11 cellular contexts compared by ENCODE assay signal in genomic region chr5:151095341-151096000, GRCh38. TPM values are rescaled to one million over a fixed set of nuclear protein-coding genes. Genes with fewer than 3 reads are reported as not detected.
A peak's percentile ranks its signal among the peaks of the same experiment; 100 is the strongest.
DNase-seq lines count a peak whose midpoint lies in the region; ATAC-seq, FAIRE-seq and TF ChIP-seq lines count a peak whose summit lies in the region.
"Had no signal": no experiment of that assay in that cellular context is flagged by ENCODE, and none has a peak within 500 bp of the region (broad histone marks: within the 10 kb centered on the region; RNA-seq: fewer than 3 reads in every experiment).

No MANE protein-coding gene starts in this region.

- DNase-seq in A172 (ENCODE audit: low spot score) (peak; percentile 42), K562 (ENCODE audit: extremely low read depth in 1 of 4, low spot score in 3 of 4) (peak in 3 of 4 experiments; percentile 19 to 30 (median 30)), NCI-H128 (lab: John Stamatoyannopoulos, UW; ENCODE audit: unreplicated experiment) (no peak), globus pallidus (ENCODE audit: low spot score) (no peak), OCI-LY7 (ENCODE audit: low spot score) (no peak)
- DNase-seq: foreskin keratinocyte; NCI-H69; stimulated activated naive CD4-positive, alpha-beta T cell treated with Interleukin-2 at 50 U/mL for 16 hours had no signal

- H3K9me2 ChIP-seq in OCI-LY7 (ENCODE audit: insufficient read depth, low read length) = no peaks in the 10 kb centered on the region

- ATAC-seq in K562 (no peak), HG03460 (IDR thresholded peaks at IDR 0.05; ENCODE audit: unreplicated experiment) (no peak)
- ATAC-seq: foreskin keratinocyte had no signal

- peak overlapping the region in 1 of 2 experiments; percentile 5; a peak in 1 of 4 replicates for H3K9ac ChIP-seq in K562 (ENCODE audit: insufficient read depth in 1 of 2, low read depth in 2 of 2, low read length in 2 of 2)

- BruUV-seq in K562 (replicated peaks; lab: Mats Ljungman, UMichigan) = no TSS peak
- no TSS peak for BruUV-seq in OCI-LY7 (replicated peaks; lab: Mats Ljungman, UMichigan)

- no peak for FAIRE-seq in K562 (lab: Jason Lieb, UNC)

- intact Hi-C loops in K562 (cut with micrococcal nuclease) = no loop called here
- intact Hi-C loops in OCI-LY7 (cut with micrococcal nuclease; ENCODE audit: unreplicated experiment) = no loop called here

- TF ChIP-seq EP300 in K562 (IDR thresholded peaks at IDR 0.05; ENCODE audit: low read length) = no peak

- H3K27me3 ChIP-seq in K562 (ENCODE audit: control insufficient read depth in 2 of 2, insufficient read depth in 2 of 2, low read length in 2 of 2) = no peaks in the 10 kb centered on the region; a peak in 1 of 5 replicates
- H3K27me3 ChIP-seq: foreskin keratinocyte had no signal

- H3K9me3 ChIP-seq in HEK293 (ENCODE audit: control insufficient read depth, insufficient read depth, low read depth, low read length) (no peaks in the 10 kb centered on the region), K562 (replicated peaks; ENCODE audit: control insufficient read depth, insufficient read depth, low read depth, low read length) (no peaks in the 10 kb centered on the region), mesodermal cell (ENCODE audit: control insufficient read depth, low read length) (no peaks in the 10 kb centered on the region), OCI-LY7 (ENCODE audit: low read length) (no peaks in the 10 kb centered on the region)

- H3K4me3 ChIP-seq in HEK293 (ENCODE audit: low read depth, low read length) = no peak overlapping the region
- H3K4me3 ChIP-seq in K562 = no peak overlapping the region
- no peak overlapping the region for H3K4me3 ChIP-seq in mesodermal cell (ENCODE audit: extremely low read depth, insufficient read depth, low read length, poor library complexity, severe bottlenecking)
- H3K4me3 ChIP-seq in OCI-LY7 (ENCODE audit: low read depth, low read length, poor library complexity, severe bottlenecking) = no peak overlapping the region

- H3K9me1 ChIP-seq in K562 (ENCODE audit: control insufficient read depth, insufficient read depth, low read length) = no peaks in the 10 kb centered on the region

- peaks cover 0 to 4% of the 10 kb centered on the region in 2 experiments; a peak in 1 of 3 replicates for H3K36me3 ChIP-seq in HEK293 (ENCODE audit: control insufficient read depth in 2 of 2, insufficient read depth in 1 of 2, low read length in 2 of 2)
- H3K36me3 ChIP-seq in K562 (ENCODE audit: control insufficient read depth, insufficient read depth, low read length) = no peaks in the 10 kb centered on the region
- H3K36me3 ChIP-seq in mesodermal cell (ENCODE audit: control insufficient read depth, insufficient read depth, low read length) = peaks cover 14% of the 10 kb centered on the region
- no peaks in the 10 kb centered on the region for H3K36me3 ChIP-seq in OCI-LY7 (ENCODE audit: insufficient read depth, low read length)

- POLR2A ChIA-PET in HEK293 (lab: Yijun Ruan, JAX) (no interaction called here), K562 (lab: Yijun Ruan, JAX) (interaction anchor here (0.9 to 1.5 kb wide), 2 partner anchors 8 to 14 kb away, joined by 4 to 6 read pairs; partner anchors contain the start of gene TNIP1), OCI-LY7 (lab: Charles Lee) (interaction anchor here (0.9 kb wide), 1 partner anchor 14 kb away, joined by 3 read pairs; no protein-coding TSS in a partner anchor)

- CTCF ChIA-PET in HEK293 (lab: Yijun Ruan, JAX) = interaction anchor here (0.9 kb wide), 1 partner anchor 19 kb away, joined by 3 read pairs; no protein-coding TSS in a partner anchor
- CTCF ChIA-PET in K562 (lab: Yijun Ruan, JAX; ENCODE audit: low intra/inter-chr PET ratio) = interaction anchor here (1.5 kb wide), 1 partner anchor 20 kb away, joined by 3 read pairs; no protein-coding TSS in a partner anchor
- CTCF ChIA-PET in OCI-LY7 (lab: Charles Lee; ENCODE audit: unreplicated experiment) = interaction anchor here (0.6 kb wide), 1 partner anchor 47 kb away, joined by 3 read pairs; no protein-coding TSS in a partner anchor

- no peak for TF ChIP-seq POLR2A in K562 (conservative IDR thresholded peaks at IDR 0.05)

- in situ Hi-C loops in K562 (cut with MboI) = no loop called here

- H3K4me2 ChIP-seq in K562 (ENCODE audit: insufficient read depth, low read length) = no peak overlapping the region
- no peak overlapping the region for H3K4me2 ChIP-seq in OCI-LY7 (ENCODE audit: low read length)

- H4K20me1 ChIP-seq in K562 (replicated peaks; ENCODE audit: control insufficient read depth, insufficient read depth, low read length) = no peaks in the 10 kb centered on the region
- H4K20me1 ChIP-seq in OCI-LY7 (ENCODE audit: insufficient read depth, low read length) = no peaks in the 10 kb centered on the region

- 50% methylated on average over 4 of the region's 5 CpGs for WGBS in K562 (ENCODE audit: insufficient coverage, low coverage, missing lambda C conversion rate)
- WGBS in mesodermal cell (ENCODE audit: insufficient coverage in 2 of 2), 2 experiments = 77 to 84% methylated on average over 3 to 4 of the region's 5 CpGs

- H3K79me2 ChIP-seq in K562 (ENCODE audit: control insufficient read depth, insufficient read depth, low read length) (no peaks in the 10 kb centered on the region), OCI-LY7 (ENCODE audit: insufficient read depth, low read depth, low read length) (no peaks in the 10 kb centered on the region)

- TF ChIP-seq CTCF in HEK293 (tag by site-specific recombination; IDR thresholded peaks at IDR 0.05) (no peak), K562 (IDR thresholded peaks at IDR 0.05 in 2 of 3, conservative IDR thresholded peaks at IDR 0.05 in 1 of 3; ENCODE audit: insufficient read depth in 2 of 3, low read depth in 1 of 3, low read length in 3 of 3) (no peak), OCI-LY7 (conservative IDR thresholded peaks at IDR 0.05; ENCODE audit: low read length) (no peak)

- TF ChIP-seq RAD21 in K562 (CRISPR knock-in tag; conservative IDR thresholded peaks at IDR 0.05 in 1 of 2, IDR thresholded peaks at IDR 0.05 in 1 of 2) = no peak

- no peak overlapping the region for H3K27ac ChIP-seq in HEK293 (ENCODE audit: extremely low read depth, low read depth, low read length)
- H3K27ac ChIP-seq in K562 (ENCODE audit: extremely low read depth, low read depth, low read length) = no peak overlapping the region; the same call in 2 of the 3 replicates
- peak overlapping the region; percentile 53 for H3K27ac ChIP-seq in mesodermal cell (ENCODE audit: low read depth, low read length, severe bottlenecking)
- H3K27ac ChIP-seq in OCI-LY7 (ENCODE audit: low read depth, low read length, poor library complexity, severe bottlenecking) = no peak overlapping the region

- H3K4me1 ChIP-seq in HEK293 (ENCODE audit: control insufficient read depth, insufficient read depth, low read length) (no peaks in the 10 kb centered on the region), K562 (replicated peaks in 1 of 2; ENCODE audit: control insufficient read depth in 2 of 2, insufficient read depth in 2 of 2, low read length in 2 of 2) (peaks cover 30 to 59% of the 10 kb centered on the region in 2 experiments), mesodermal cell (ENCODE audit: control insufficient read depth, insufficient read depth, low read length, poor library complexity, severe bottlenecking) (peaks cover 31% of the 10 kb centered on the region), OCI-LY7 (ENCODE audit: insufficient read depth, low read length, poor library complexity, severe bottlenecking) (peaks cover 30% of the 10 kb centered on the region)

- H2AFZ ChIP-seq in K562 (ENCODE audit: low read depth, low read length) (peak overlapping the region; percentile 84), OCI-LY7 (ENCODE audit: low read length) (no peak overlapping the region)

TF ChIP-seq in K562, 482 proteins besides CTCF, POLR2A, EP300 and RAD21 (continues in another document):
- no peak for TF ChIP-seq CCAR2 (IDR thresholded peaks at IDR 0.05; ENCODE audit: low read depth, low read length)
- TF ChIP-seq, protein P1, sequence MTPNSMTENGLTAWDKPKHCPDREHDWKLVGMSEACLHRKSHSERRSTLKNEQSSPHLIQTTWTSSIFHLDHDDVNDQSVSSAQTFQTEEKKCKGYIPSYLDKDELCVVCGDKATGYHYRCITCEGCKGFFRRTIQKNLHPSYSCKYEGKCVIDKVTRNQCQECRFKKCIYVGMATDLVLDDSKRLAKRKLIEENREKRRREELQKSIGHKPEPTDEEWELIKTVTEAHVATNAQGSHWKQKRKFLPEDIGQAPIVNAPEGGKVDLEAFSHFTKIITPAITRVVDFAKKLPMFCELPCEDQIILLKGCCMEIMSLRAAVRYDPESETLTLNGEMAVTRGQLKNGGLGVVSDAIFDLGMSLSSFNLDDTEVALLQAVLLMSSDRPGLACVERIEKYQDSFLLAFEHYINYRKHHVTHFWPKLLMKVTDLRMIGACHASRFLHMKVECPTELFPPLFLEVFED (CRISPR knock-in tag; conservative IDR thresholded peaks at IDR 0.05) = no peak

RNA-seq across cellular contexts. Expression of gene TNIP1, which starts 14.6 kb away (rescaled TPM):
- total RNA-seq in A172 (2014; rRNA removed; shearing (Covaris generic)) = 125 and 132 TPM in 2 replicates
- total RNA-seq in K562 (2011; cell fraction: chromatin; rRNA removed; ENCODE audit: low replicate concordance) = 107 and 139 TPM in 2 replicates
- 57.9 and 62.4 TPM in 2 replicates for total RNA-seq in K562 (2011; cell fraction: nucleolus; rRNA removed)
- 79.0 and 111 TPM in 2 replicates for total RNA-seq in K562 (2011; cell fraction: nucleoplasm; rRNA removed)
- total RNA-seq in K562 (2014; rRNA removed) = 40.5 and 41.2 TPM in 2 replicates
- total RNA-seq in K562 (2014; rRNA removed; fragmentation: Illumina TruSeq; extraction: Trizol) = 13.9 and 18.4 TPM in 2 replicates
- total RNA-seq in K562 (2015; rRNA removed; fragmentation: Illumina TruSeq; extraction: Trizol) = 24.1 and 24.5 TPM in 2 replicates
- total RNA-seq in K562 (2021) = 41.0 and 42.6 TPM in 2 replicates
- 26.9 and 35.4 TPM in 2 replicates for polyA plus RNA-seq in K562 (2011; rRNA removed)
- 23.2 and 26.3 TPM in 2 replicates for polyA plus RNA-seq in K562 (2011; cell fraction: cytosol; rRNA removed)
- 43.5 and 44.0 TPM in 2 replicates for polyA plus RNA-seq in K562 (2011; cell fraction: nucleus; rRNA removed)
- 37.0 and 57.9 TPM in 2 replicates for polyA plus RNA-seq in K562 (2012)
- 25.3 and 26.4 TPM in 2 replicates for polyA plus RNA-seq in K562 (2014; fragmentation: Illumina TruSeq; extraction: Trizol)
- polyA plus RNA-seq in K562 (2014; fragmentation: Nextera tagmentation; extraction: Ambion mirVana) = under 1 TPM; 0.46 to 0.99 TPM
- polyA plus RNA-seq in K562 (2014; rRNA removed) = 24.6 and 33.5 TPM in 2 replicates
- polyA minus RNA-seq in K562 (2011; rRNA and poly(A)+ RNA removed) = 50.2 and 55.3 TPM in 2 replicates
- polyA minus RNA-seq in K562 (2011; cell fraction: cytosol; rRNA and poly(A)+ RNA removed) = 31.5 and 54.0 TPM in 2 replicates
- polyA minus RNA-seq in K562 (2011; cell fraction: nucleus; rRNA and poly(A)+ RNA removed) = 33.0 and 56.4 TPM in 2 replicates
- polyA plus RNA-seq in mesodermal cell (2013, experiment 1 of 2) = 49.5 TPM
- polyA plus RNA-seq in mesodermal cell (2013, experiment 2 of 2) = 43.9 TPM
- 51.4 and 55.9 TPM in 2 replicates for total RNA-seq in OCI-LY7 (2014; rRNA removed; shearing (Covaris generic))
- 76.3 and 77.5 TPM in 2 replicates for total RNA-seq in OCI-LY7 (2022)

Comparison
In these comparisons a context has a peak if more than half of its experiments do, and no peak if none do; other contexts are left out.
1. DNase-seq: peak in A172 (single experiment) and K562 (3 of 4); none in NCI-H128 (single experiment), globus pallidus (single experiment) and OCI-LY7 (single experiment).